ENCODE assay signal across 8 cellular contexts in genomic region chr9:96022445-96023031, GRCh38.
DNase-seq lines count a peak whose midpoint lies in the region; ATAC-seq, FAIRE-seq and TF ChIP-seq lines count a peak whose summit lies in the region.

No MANE protein-coding gene starts in this region.

- H3K9me3 ChIP-seq in SK-N-SH = no peaks in the 10 kb centered on the region
- no peaks in the 10 kb centered on the region for H3K9me3 ChIP-seq in kidney (ENCODE audit: control insufficient read depth in 1 of 2, low read length in 2 of 2)

- H3K79me2 ChIP-seq in SK-N-SH (ENCODE audit: insufficient read depth) = no peaks in the 10 kb centered on the region

- intact Hi-C loops in kidney (cut with DNase I) = no loop called here

- H3K9me2 ChIP-seq in SK-N-SH = no peaks in the 10 kb centered on the region

- TF ChIP-seq CTCF in SK-N-SH (IDR thresholded peaks at IDR 0.05) (no peak), kidney (IDR thresholded peaks at IDR 0.05; ENCODE audit: borderline replicate concordance, extremely low read depth, insufficient read depth) (no peak), D721Med (IDR thresholded peaks at IDR 0.05; ENCODE audit: insufficient read depth, missing control alignments) (no peak)

- H3K4me2 ChIP-seq in SK-N-SH = no peak overlapping the region

- no peaks in the 10 kb centered on the region for H4K20me1 ChIP-seq in SK-N-SH (ENCODE audit: insufficient read depth)

- H3K27ac ChIP-seq in SK-N-SH (ENCODE audit: low read depth in 2 of 2, low read length in 1 of 2) = no peak overlapping the region
- H3K27ac ChIP-seq in kidney (ENCODE audit: low read depth in 2 of 2, low read length in 2 of 2) = peak overlapping the region in 1 of 2 donors; percentile 22
- H3K27ac ChIP-seq in temporal lobe (ENCODE audit: low read depth, low read length) = peak overlapping the region; percentile 76

- no peaks in the 10 kb centered on the region; a peak in 1 of 4 replicates for H3K4me1 ChIP-seq in SK-N-SH (ENCODE audit: control insufficient read depth in 1 of 2, insufficient read depth in 2 of 2, low read depth in 1 of 2, low read length in 1 of 2)
- peaks cover 0 to 19% of the 10 kb centered on the region in 2 donors for H3K4me1 ChIP-seq in kidney (ENCODE audit: control insufficient read depth in 1 of 2, insufficient read depth in 1 of 2, low read depth in 1 of 2, low read length in 2 of 2)

- peaks cover 6% of the 10 kb centered on the region; the same call in 1 of the 2 replicates for H3K27me3 ChIP-seq in SK-N-SH (ENCODE audit: insufficient read depth)

- no peak overlapping the region for H2AFZ ChIP-seq in SK-N-SH (ENCODE audit: low read depth)

- H3K9ac ChIP-seq in SK-N-SH (no peak overlapping the region), kidney (ENCODE audit: low read length in 2 of 2) (no peak overlapping the region)

- POLR2A ChIA-PET in SK-N-SH (lab: Yijun Ruan, JAX) = no interaction called here

- DNase-seq in SK-N-SH (peak; percentile 54), activated gamma-delta T cell (lab: John Stamatoyannopoulos, UW) (peak; percentile 28), kidney (peak; percentile 80), foreskin melanocyte (no peak), D721Med (ENCODE audit: insufficient read length, low spot score) (no peak)

- TF ChIP-seq RAD21 in SK-N-SH (IDR thresholded peaks at IDR 0.05; ENCODE audit: low read length) = no peak

- H3K36me3 ChIP-seq in SK-N-SH (replicated peaks in 1 of 2; ENCODE audit: control insufficient read depth in 1 of 2, insufficient read depth in 2 of 2, low read length in 1 of 2) (no peaks in the 10 kb centered on the region), kidney (ENCODE audit: control insufficient read depth in 1 of 2, insufficient read depth in 2 of 2, low read length in 2 of 2) (no peaks in the 10 kb centered on the region)

- H3F3A ChIP-seq in SK-N-SH (replicated peaks; ENCODE audit: insufficient read depth) = no peaks in the 10 kb centered on the region

- no peak overlapping the region for H3K4me3 ChIP-seq in SK-N-SH (ENCODE audit: low read depth in 2 of 2, low read length in 1 of 2)
- H3K4me3 ChIP-seq in kidney (ENCODE audit: low read length in 2 of 2) = peak overlapping the region in 1 of 2 donors; percentile 21

- WGBS in SK-N-SH (ENCODE audit: low lambda C conversion rate) = 87% methylated on average over 19 of the region's 25 CpGs

- CTCF ChIA-PET in SK-N-SH (lab: Yijun Ruan, JAX) = no interaction called here

- FAIRE-seq in kidney (lab: Jason Lieb, UNC) (no peak), D721Med (lab: Jason Lieb, UNC) (no peak)

- ATAC-seq in SK-N-SH treated with all-trans-retinoic acid at 6 μM for 48 hours (no peak), GM21786 (IDR thresholded peaks at IDR 0.05; ENCODE audit: unreplicated experiment) (no peak)

- no peak for TF ChIP-seq EP300 in SK-N-SH (IDR thresholded peaks at IDR 0.05; ENCODE audit: borderline replicate concordance in 1 of 2, low read depth in 1 of 2, low read length in 1 of 2)

TF ChIP-seq in SK-N-SH, 30 proteins besides CTCF, POLR2A, EP300 and RAD21:
- TF ChIP-seq TEAD4 (IDR thresholded peaks at IDR 0.05; ENCODE audit: borderline replicate concordance, insufficient read depth) (no peak), FOXJ3 (CRISPR knock-in tag; IDR thresholded peaks at IDR 0.05) (no peak), MEF2A (IDR thresholded peaks at IDR 0.05; ENCODE audit: borderline replicate concordance, low read depth) (no peak), REST (IDR thresholded peaks at IDR 0.05; ENCODE audit: low read depth, low read length) (no peak), FOSL2 (IDR thresholded peaks at IDR 0.05; ENCODE audit: borderline replicate concordance, low read depth) (no peak)
TF ChIP-seq in SK-N-SH: peak in this region for 0.

TF ChIP-seq in SK-N-SH treated with all-trans-retinoic acid at 6 μM for 48 hours, 23 proteins besides CTCF, POLR2A, EP300 and RAD21 (continues in another document):
- no peak for TF ChIP-seq SNAI2 (CRISPR knock-in tag; IDR thresholded peaks at IDR 0.05)
- no peak for TF ChIP-seq POU6F1 (CRISPR knock-in tag; IDR thresholded peaks at IDR 0.05; ENCODE audit: borderline replicate concordance, low read depth)
- TF ChIP-seq GLIS3 (CRISPR knock-in tag; IDR thresholded peaks at IDR 0.05) = no peak
- TF ChIP-seq ESRRG (CRISPR knock-in tag; IDR thresholded peaks at IDR 0.05) = no peak
- TF ChIP-seq BACH2 (CRISPR knock-in tag; IDR thresholded peaks at IDR 0.05; ENCODE audit: borderline replicate concordance) = no peak
- TF ChIP-seq CSRNP3 (CRISPR knock-in tag; IDR thresholded peaks at IDR 0.05) = no peak
- TF ChIP-seq, protein P1, sequence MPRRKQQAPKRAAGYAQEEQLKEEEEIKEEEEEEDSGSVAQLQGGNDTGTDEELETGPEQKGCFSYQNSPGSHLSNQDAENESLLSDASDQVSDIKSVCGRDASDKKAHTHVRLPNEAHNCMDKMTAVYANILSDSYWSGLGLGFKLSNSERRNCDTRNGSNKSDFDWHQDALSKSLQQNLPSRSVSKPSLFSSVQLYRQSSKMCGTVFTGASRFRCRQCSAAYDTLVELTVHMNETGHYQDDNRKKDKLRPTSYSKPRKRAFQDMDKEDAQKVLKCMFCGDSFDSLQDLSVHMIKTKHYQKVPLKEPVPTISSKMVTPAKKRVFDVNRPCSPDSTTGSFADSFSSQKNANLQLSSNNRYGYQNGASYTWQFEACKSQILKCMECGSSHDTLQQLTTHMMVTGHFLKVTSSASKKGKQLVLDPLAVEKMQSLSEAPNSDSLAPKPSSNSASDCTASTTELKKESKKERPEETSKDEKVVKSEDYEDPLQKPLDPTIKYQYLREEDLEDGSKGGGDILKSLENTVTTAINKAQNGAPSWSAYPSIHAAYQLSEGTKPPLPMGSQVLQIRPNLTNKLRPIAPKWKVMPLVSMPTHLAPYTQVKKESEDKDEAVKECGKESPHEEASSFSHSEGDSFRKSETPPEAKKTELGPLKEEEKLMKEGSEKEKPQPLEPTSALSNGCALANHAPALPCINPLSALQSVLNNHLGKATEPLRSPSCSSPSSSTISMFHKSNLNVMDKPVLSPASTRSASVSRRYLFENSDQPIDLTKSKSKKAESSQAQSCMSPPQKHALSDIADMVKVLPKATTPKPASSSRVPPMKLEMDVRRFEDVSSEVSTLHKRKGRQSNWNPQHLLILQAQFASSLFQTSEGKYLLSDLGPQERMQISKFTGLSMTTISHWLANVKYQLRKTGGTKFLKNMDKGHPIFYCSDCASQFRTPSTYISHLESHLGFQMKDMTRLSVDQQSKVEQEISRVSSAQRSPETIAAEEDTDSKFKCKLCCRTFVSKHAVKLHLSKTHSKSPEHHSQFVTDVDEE (CRISPR knock-in tag; IDR thresholded peaks at IDR 0.05) = no peak
- TF ChIP-seq, protein P2, sequence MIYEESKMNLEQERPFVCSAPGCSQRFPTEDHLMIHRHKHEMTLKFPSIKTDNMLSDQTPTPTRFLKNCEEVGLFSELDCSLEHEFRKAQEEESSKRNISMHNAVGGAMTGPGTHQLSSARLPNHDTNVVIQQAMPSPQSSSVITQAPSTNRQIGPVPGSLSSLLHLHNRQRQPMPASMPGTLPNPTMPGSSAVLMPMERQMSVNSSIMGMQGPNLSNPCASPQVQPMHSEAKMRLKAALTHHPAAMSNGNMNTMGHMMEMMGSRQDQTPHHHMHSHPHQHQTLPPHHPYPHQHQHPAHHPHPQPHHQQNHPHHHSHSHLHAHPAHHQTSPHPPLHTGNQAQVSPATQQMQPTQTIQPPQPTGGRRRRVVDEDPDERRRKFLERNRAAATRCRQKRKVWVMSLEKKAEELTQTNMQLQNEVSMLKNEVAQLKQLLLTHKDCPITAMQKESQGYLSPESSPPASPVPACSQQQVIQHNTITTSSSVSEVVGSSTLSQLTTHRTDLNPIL (CRISPR knock-in tag; IDR thresholded peaks at IDR 0.05; ENCODE audit: low read depth) = no peak
- TF ChIP-seq OSR1 (CRISPR knock-in tag; IDR thresholded peaks at IDR 0.05) = no peak
- no peak for TF ChIP-seq ZFP30 (CRISPR knock-in tag; IDR thresholded peaks at IDR 0.05)
- no peak for TF ChIP-seq ZC3H10 (CRISPR knock-in tag; IDR thresholded peaks at IDR 0.05)

Comparison
In these comparisons a context has a peak if more than half of its experiments do, and no peak if none do; other contexts are left out.
1. DNase-seq: peak in SK-N-SH (single experiment), activated gamma-delta T cell (single experiment) and kidney (single experiment); none in foreskin melanocyte (single experiment) and D721Med (single experiment).